ENCODE assay signal across 8 cellular contexts in the genomic region with DNA sequence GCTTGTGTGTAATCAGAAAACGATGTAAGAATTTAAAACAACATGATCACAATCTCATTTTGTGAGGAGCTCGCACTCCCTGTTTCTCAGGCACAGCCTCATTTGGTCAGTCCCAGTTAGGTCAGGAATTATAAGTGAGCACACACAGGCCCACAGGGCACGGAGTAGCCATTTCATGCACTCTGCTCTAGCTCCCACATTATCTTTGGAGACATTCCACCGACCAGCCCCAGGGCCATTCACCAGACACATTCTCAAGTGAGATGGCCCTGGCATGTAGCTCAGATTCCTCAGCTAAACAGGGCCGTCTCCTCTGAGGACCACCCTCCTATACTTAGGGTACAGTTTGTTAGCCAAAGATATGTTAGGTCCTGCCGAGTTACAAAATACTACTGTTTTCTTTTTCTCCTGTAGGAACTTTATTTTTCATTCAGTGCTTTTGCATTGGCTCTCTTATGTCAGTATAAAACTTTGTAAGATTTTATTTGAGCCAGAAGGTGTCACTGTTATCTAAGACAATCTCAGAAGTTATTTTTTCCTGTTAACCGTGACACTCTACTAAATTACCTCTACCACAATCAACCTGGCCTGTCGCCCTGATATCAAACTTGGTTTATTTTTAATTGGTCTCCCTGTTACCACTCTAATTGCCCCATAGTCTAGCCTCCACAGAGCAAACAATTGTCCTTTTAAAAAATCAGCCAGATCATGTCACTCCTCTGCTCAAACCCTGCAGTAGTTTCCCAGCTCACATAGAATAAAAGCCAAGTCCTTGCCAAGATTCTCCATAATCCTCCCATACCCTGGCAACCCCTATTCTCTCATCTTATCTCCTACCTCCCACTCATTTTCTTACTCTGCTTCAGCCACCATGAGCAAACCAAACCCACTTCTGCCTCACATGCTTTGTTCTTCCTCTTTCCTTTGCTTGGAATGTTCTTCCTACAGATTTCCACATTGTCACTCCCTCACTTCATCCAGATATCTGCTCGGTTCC.
A peak's percentile ranks its signal among the peaks of the same experiment; 100 is the strongest.
DNase-seq lines count a peak whose midpoint lies in the region; ATAC-seq and TF ChIP-seq lines count a peak whose summit lies in the region.

No MANE protein-coding gene starts in this region.

- POLR2A ChIA-PET in AG04450 (lab: Yijun Ruan, JAX) (no interaction called here), HEK293 (lab: Yijun Ruan, JAX) (interaction anchor here (1.2 to 1.5 kb wide), 2 partner anchors 681 to 791 kb away, joined by 3 to 4 read pairs; partner anchors contain the start of genes NCK1 and STAG1)

- no peak for TF ChIP-seq CTCF in AG04450 (IDR thresholded peaks at IDR 0.05; ENCODE audit: low read depth, low read length)
- TF ChIP-seq CTCF in HEK293 (tag by site-specific recombination; IDR thresholded peaks at IDR 0.05) = no peak
- TF ChIP-seq CTCF in kidney epithelial cell (IDR thresholded peaks at IDR 0.05; ENCODE audit: insufficient read depth, low read length, poor library complexity, severe bottlenecking) = peak; percentile 16
- TF ChIP-seq CTCF in ovary (IDR thresholded peaks at IDR 0.05) = no peak

- H3K9me3 ChIP-seq in AG04450 (ENCODE audit: control insufficient read depth, insufficient read depth, low read length) (no peaks in the 10 kb centered on the region), HEK293 (ENCODE audit: control insufficient read depth, insufficient read depth, low read depth, low read length) (no peaks in the 10 kb centered on the region), ovary (no peaks in the 10 kb centered on the region)

- no peak for TF ChIP-seq EP300 in ovary (IDR thresholded peaks at IDR 0.05)

- peak overlapping the region; percentile 81 for H3K27ac ChIP-seq in AG04450 (ENCODE audit: low read depth, low read length)
- no peak overlapping the region for H3K27ac ChIP-seq in HEK293 (ENCODE audit: extremely low read depth, low read depth, low read length)
- H3K27ac ChIP-seq in ovary = peak overlapping the region in 1 of 2 donors; percentile 22

- H3K27me3 ChIP-seq in AG04450 (ENCODE audit: control insufficient read depth, insufficient read depth, low read length) = no peaks in the 10 kb centered on the region
- H3K27me3 ChIP-seq in kidney epithelial cell (ENCODE audit: control insufficient read depth, insufficient read depth, low read length) = no peaks in the 10 kb centered on the region
- H3K27me3 ChIP-seq in ovary = no peaks in the 10 kb centered on the region

- CTCF ChIA-PET in AG04450 (lab: Charles Lee) (interaction anchor here (0.6 to 4.6 kb wide), 11 partner anchors 8 to 961 kb away, joined by 3 to 33 read pairs (median 4); partner anchors contain the start of genes PPP2R3A and STAG1), HEK293 (lab: Yijun Ruan, JAX) (interaction anchor here (0.5 to 2.0 kb wide), 6 partner anchors 120 to 943 kb away, joined by 3 to 12 read pairs (median 4); partner anchors contain the start of gene STAG1)

- DNase-seq in AG04450 (ENCODE audit: low read depth, low spot score) (no peak), amniotic epithelial cell (ENCODE audit: low read depth) (peak; percentile 78), kidney epithelial cell (ENCODE audit: low read depth) (no peak), NCI-H446 treated with DMSO at 0.1 percent for 48 hours (lab: John Stamatoyannopoulos, UW) (no peak), ovary (no peak)

- intact Hi-C loops in ovary (cut with DNase I) = loop anchor here in 2 of 4 donors (5.0 to 10.0 kb wide), 2 partner anchors 181 to 944 kb away; partner anchors contain the start of gene PCCB (in 1 of the 2)

- TF ChIP-seq POLR2A in ovary (IDR thresholded peaks at IDR 0.05) = no peak

- H3K4me1 ChIP-seq in HEK293 (ENCODE audit: control insufficient read depth, insufficient read depth, low read length) (0 out of 2 replicates have a peak, but pooled peaks cover 5% of the 10 kb centered on the region), ovary (ENCODE audit: insufficient read depth) (peaks cover 2% of the 10 kb centered on the region)

- WGBS in ovary, 3 donors = 27 to 35% (median 30%) methylated on average over 9 of the region's 9 CpGs

- H3K4me3 ChIP-seq in AG04450 (ENCODE audit: low read depth, low read length) (no peak overlapping the region), HEK293 (ENCODE audit: low read depth, low read length) (no peak overlapping the region), kidney epithelial cell (ENCODE audit: low read depth, low read length) (no peak overlapping the region), ovary (no peak overlapping the region)

- ATAC-seq in HG02763 (IDR thresholded peaks at IDR 0.05; ENCODE audit: unreplicated experiment) (no peak), GM19395 (IDR thresholded peaks at IDR 0.05; ENCODE audit: unreplicated experiment) (no peak)

- no peaks in the 10 kb centered on the region for H3K36me3 ChIP-seq in HEK293 (ENCODE audit: control insufficient read depth in 2 of 2, insufficient read depth in 1 of 2, low read length in 2 of 2)
- H3K36me3 ChIP-seq in kidney epithelial cell (ENCODE audit: control insufficient read depth, insufficient read depth, low read length) = no peaks in the 10 kb centered on the region
- H3K36me3 ChIP-seq in ovary = no peaks in the 10 kb centered on the region

TF ChIP-seq in HEK293, 187 proteins besides CTCF, POLR2A, EP300 and RAD21:
- TF ChIP-seq ZNF146 (tag by site-specific recombination; IDR thresholded peaks at IDR 0.05) (no peak), KLF17 (tag by site-specific recombination; IDR thresholded peaks at IDR 0.05) (no peak), TCF7L2 (IDR thresholded peaks at IDR 0.05; ENCODE audit: borderline replicate concordance, low read depth, low read length) (no peak), ZFHX2 (tag by site-specific recombination; conservative IDR thresholded peaks at IDR 0.05) (peak; percentile 91), BCL6B (tag by site-specific recombination; IDR thresholded peaks at IDR 0.05) (no peak), ZNF169 (tag by site-specific recombination; IDR thresholded peaks at IDR 0.05) (no peak), ZNF133 (tag by site-specific recombination; IDR thresholded peaks at IDR 0.05) (no peak), ZNF654 (tag by site-specific recombination; IDR thresholded peaks at IDR 0.05; ENCODE audit: low read depth) (peak; percentile 33), ZNF174 (tag by site-specific recombination; IDR thresholded peaks at IDR 0.05) (no peak), ZNF157 (tag by site-specific recombination; IDR thresholded peaks at IDR 0.05) (no peak), ZNF664 (tag by site-specific recombination; IDR thresholded peaks at IDR 0.05) (no peak), ZBTB48 (tag by site-specific recombination; IDR thresholded peaks at IDR 0.05) (no peak), EGR2 (tag by site-specific recombination; IDR thresholded peaks at IDR 0.05; ENCODE audit: low read depth) (peak; percentile 95), ZNF202 (tag by site-specific recombination; IDR thresholded peaks at IDR 0.05; ENCODE audit: borderline replicate concordance) (no peak), ZNF701 (tag by site-specific recombination; IDR thresholded peaks at IDR 0.05) (no peak)
